ENCODE assay signal across 8 cellular contexts in the genomic region with DNA sequence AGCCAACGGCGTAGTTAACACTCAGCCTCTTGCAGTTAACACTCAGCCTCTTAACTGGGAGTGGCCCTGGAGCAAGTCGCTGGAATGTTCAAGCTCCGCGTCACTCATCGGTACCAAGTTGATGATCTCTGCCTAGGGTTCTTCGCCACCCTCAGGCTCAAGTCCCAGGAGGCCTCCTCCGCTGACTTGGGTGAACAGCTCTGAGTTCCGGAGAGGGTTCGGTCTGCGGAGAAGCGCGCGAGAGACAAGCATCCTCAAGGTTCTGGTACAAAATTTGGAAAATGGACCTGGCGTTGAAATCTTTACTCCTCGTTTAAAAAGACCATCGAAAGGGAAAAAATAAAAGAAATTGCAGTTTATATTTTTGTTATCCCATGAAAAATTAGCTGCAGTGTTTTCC. TPM values are rescaled to one million over a fixed set of nuclear protein-coding genes. Genes with fewer than 3 reads are reported as not detected.
A peak's percentile ranks its signal among the peaks of the same experiment; 100 is the strongest.
DNase-seq lines count a peak whose midpoint lies in the region; ATAC-seq, FAIRE-seq and TF ChIP-seq lines count a peak whose summit lies in the region.

No MANE protein-coding gene starts in this region.

- FAIRE-seq in pancreas (lab: Jason Lieb, UNC) (no peak), D721Med (lab: Jason Lieb, UNC) (no peak)

- peak overlapping the region; percentile 71 for H2AFZ ChIP-seq in GM23248

- intact Hi-C loops in activated CD8-positive, alpha-beta T cell treated with anti-CD3 and anti-CD28 coated beads for 36 hours (cut with micrococcal nuclease) = no loop called here
- intact Hi-C loops in Right ventricle myocardium superior (cut with DNase I) (no loop called here), pancreas (cut with DNase I) (no loop called here)

- H3K27me3 ChIP-seq in GM23248 (replicated peaks; ENCODE audit: insufficient read depth) (no peaks in the 10 kb centered on the region), pancreas (no peaks in the 10 kb centered on the region), tibial nerve (peaks cover 0 to 93% of the 10 kb centered on the region in 2 donors)

- in situ Hi-C loops in GM23248 (cut with MboI) = no loop called here

- no peak for TF ChIP-seq POLR2A in tibial nerve (IDR thresholded peaks at IDR 0.05)

- peak overlapping the region; percentile 82 for H3K27ac ChIP-seq in GM23248
- peak overlapping the region; percentile 93 to 96 (median 94) for H3K27ac ChIP-seq in pancreas
- H3K27ac ChIP-seq in tibial nerve = no peak overlapping the region

- peak overlapping the region; percentile 93 for H3K9ac ChIP-seq in GM23248

- H3K36me3 ChIP-seq in GM23248 (ENCODE audit: low read depth) (no peaks in the 10 kb centered on the region), pancreas (no peaks in the 10 kb centered on the region), tibial nerve (no peaks in the 10 kb centered on the region)

- peaks cover 8% of the 10 kb centered on the region for H3K4me1 Mint-ChIP-seq in activated CD8-positive, alpha-beta T cell treated with anti-CD3 and anti-CD28 coated beads for 36 hours (ENCODE audit: low read depth)

- H3K79me2 ChIP-seq in GM23248 (ENCODE audit: insufficient read depth) = peaks cover 38% of the 10 kb centered on the region

- TF ChIP-seq EP300 in tibial nerve (IDR thresholded peaks at IDR 0.05) = no peak

- H3K4me3 Mint-ChIP-seq in activated CD8-positive, alpha-beta T cell treated with anti-CD3 and anti-CD28 coated beads for 36 hours = peak overlapping the region; percentile 57

- H3K4me3 ChIP-seq in GM23248 (peak overlapping the region; percentile 80), pancreas (peak overlapping the region in 3 of 4 donors; percentile 68 to 91 (median 86)), tibial nerve (no peak overlapping the region)

- CTCF ChIA-PET in activated CD8-positive, alpha-beta T cell treated with anti-CD3 and anti-CD28 coated beads for 36 hours (lab: Charles Lee) = interaction anchor here (0.6 kb wide), 1 partner anchor 151 kb away, joined by 3 read pairs; the partner anchor contains the start of gene RIOK1

- H3K27me3 Mint-ChIP-seq in activated CD8-positive, alpha-beta T cell treated with anti-CD3 and anti-CD28 coated beads for 36 hours = peaks cover 60% of the 10 kb centered on the region

- ATAC-seq in activated CD8-positive, alpha-beta T cell treated with anti-CD3 and anti-CD28 coated beads for 36 hours = no peak
- ATAC-seq in Right ventricle myocardium superior (ENCODE audit: poor library complexity) (peak; percentile 61), pancreas (no peak)

- TF ChIP-seq CTCF in activated CD8-positive, alpha-beta T cell treated with anti-CD3 and anti-CD28 coated beads for 36 hours (IDR thresholded peaks at IDR 0.05) = no peak
- TF ChIP-seq CTCF in pancreas (IDR thresholded peaks at IDR 0.05) (no peak), D721Med (IDR thresholded peaks at IDR 0.05; ENCODE audit: insufficient read depth, missing control alignments) (no peak), tibial nerve (IDR thresholded peaks at IDR 0.05) (no peak)

- POLR2A ChIA-PET in activated CD8-positive, alpha-beta T cell treated with anti-CD3 and anti-CD28 coated beads for 36 hours (lab: Charles Lee) = interaction anchor here (0.9 to 1.4 kb wide), 3 partner anchors 39 to 74 kb away, joined by 3 read pairs; no protein-coding TSS in a partner anchor

- peak overlapping the region; percentile 92 for H3K4me2 ChIP-seq in GM23248 (ENCODE audit: unreplicated experiment)

- DNase-seq in GM23248 = peak; percentile 67
- DNase-seq in activated CD8-positive, alpha-beta T cell treated with anti-CD3 and anti-CD28 coated beads for 36 hours = no peak
- DNase-seq in Right ventricle myocardium superior = peak; percentile 65
- DNase-seq in pancreas = peak in 1 of 6 donors; percentile 40
- no peak for DNase-seq in D721Med (ENCODE audit: insufficient read length, low spot score)
- no peak for DNase-seq in dermis blood vessel endothelial cell
- DNase-seq in tibial nerve (ENCODE audit: low spot score in 2 of 2) = no peak
- DNase-seq in Kasumi-1 (lab: John Stamatoyannopoulos, UW) = no peak

- H4K20me1 ChIP-seq in GM23248 (ENCODE audit: insufficient read depth) = no peaks in the 10 kb centered on the region

- WGBS in GM23248 (ENCODE audit: low coverage in 1 of 2, low lambda C conversion rate in 2 of 2, missing lambda C conversion rate in 2 of 2), 2 experiments = 21 to 28% methylated on average over 17 of the region's 17 CpGs
- WGBS in pancreas, 2 donors = 44 to 46% methylated on average over 17 of the region's 17 CpGs
- 23 to 24% methylated on average over 17 of the region's 17 CpGs for WGBS in tibial nerve, 2 donors

- peaks cover 41% of the 10 kb centered on the region for H3F3A ChIP-seq in GM23248 (ENCODE audit: insufficient read depth)

- H3K4me1 ChIP-seq in GM23248 (ENCODE audit: insufficient read depth) = peaks cover 29% of the 10 kb centered on the region
- peaks cover 0 to 11% (median 6%) of the 10 kb centered on the region in 3 donors for H3K4me1 ChIP-seq in pancreas
- H3K4me1 ChIP-seq in tibial nerve = peaks cover 0 to 37% (median 12%) of the 10 kb centered on the region in 4 donors

- no peaks in the 10 kb centered on the region for H3K9me3 ChIP-seq in GM23248 (ENCODE audit: low read depth)
- H3K9me3 ChIP-seq in pancreas = no peaks in the 10 kb centered on the region
- no peaks in the 10 kb centered on the region for H3K9me3 ChIP-seq in tibial nerve

- no peaks in the 10 kb centered on the region for H3K9me2 ChIP-seq in GM23248 (ENCODE audit: insufficient read depth)

- H3K9me3 Mint-ChIP-seq in activated CD8-positive, alpha-beta T cell treated with anti-CD3 and anti-CD28 coated beads for 36 hours = no peaks in the 10 kb centered on the region

- no peaks in the 10 kb centered on the region for H3K36me3 Mint-ChIP-seq in activated CD8-positive, alpha-beta T cell treated with anti-CD3 and anti-CD28 coated beads for 36 hours (ENCODE audit: low read depth)

- H3K27ac Mint-ChIP-seq in activated CD8-positive, alpha-beta T cell treated with anti-CD3 and anti-CD28 coated beads for 36 hours = no peak overlapping the region

RNA-seq across cellular contexts. Expression of gene DSP, which starts 0.9 kb away (rescaled TPM):
- 108 and 110 TPM in 2 replicates for total RNA-seq in GM23248 (2014; rRNA removed; shearing (Covaris generic))
- polyA plus RNA-seq in GM23248 (2016; fragmentation: Nextera tagmentation; extraction: Ambion mirVana) (76.4 and 78.1 TPM in 2 replicates), pancreas (10 to 100 TPM; 17.3 to 35.0 TPM)
- under 1 TPM; 0.07 to 0.25 TPM for total RNA-seq in activated CD8-positive, alpha-beta T cell treated with anti-CD3 and anti-CD28 coated beads for 36 hours
- total RNA-seq in Right ventricle myocardium superior (350 TPM), pancreas (100 to 1,000 TPM; 101 to 139 (median 114) TPM), dermis blood vessel endothelial cell (53.1 and 95.4 TPM in 2 replicates), tibial nerve (1 to 10 TPM; 3.5 to 6.0 (median 4.7) TPM)

RNA-seq across cellular contexts. Expression of gene SNRNP48, which starts 49.4 kb away (rescaled TPM):
- total RNA-seq in GM23248 (2014; rRNA removed; shearing (Covaris generic)) = 9.9 and 13.1 TPM in 2 replicates
- polyA plus RNA-seq in GM23248 (2016; fragmentation: Nextera tagmentation; extraction: Ambion mirVana) (9.7 and 11.5 TPM in 2 replicates), pancreas (1 to 10 TPM; 3.2 to 6.6 TPM)
- 10 to 100 TPM; 19.8 to 22.4 TPM for total RNA-seq in activated CD8-positive, alpha-beta T cell treated with anti-CD3 and anti-CD28 coated beads for 36 hours
- total RNA-seq in Right ventricle myocardium superior (17.5 TPM), pancreas (1 to 10 TPM; 3.7 to 8.1 (median 4.8) TPM), dermis blood vessel endothelial cell (14.3 and 18.5 TPM in 2 replicates), tibial nerve (10 to 100 TPM in 2 of 4 donors, 1 to 10 TPM in 2; 7.8 to 15.7 (median 11.8) TPM)

Comparison
In these comparisons a context has a peak if more than half of its experiments do, and no peak if none do; other contexts are left out.
1. DNase-seq: peak in GM23248 (single experiment) and Right ventricle myocardium superior (single experiment); none in activated CD8-positive, alpha-beta T cell treated with anti-CD3 and anti-CD28 coated beads for 36 hours (single experiment), D721Med (single experiment), dermis blood vessel endothelial cell (single experiment), tibial nerve (0 of 2) and Kasumi-1 (0 of 2).
2. H3K27ac ChIP-seq: peak in GM23248 (single experiment) and pancreas (4 of 4); none in tibial nerve (0 of 4).
3. H3K4me3 ChIP-seq: peak in GM23248 (single experiment) and pancreas (3 of 4); none in tibial nerve (0 of 4).